13 cellular contexts compared by ENCODE assay signal in the genomic region with DNA sequence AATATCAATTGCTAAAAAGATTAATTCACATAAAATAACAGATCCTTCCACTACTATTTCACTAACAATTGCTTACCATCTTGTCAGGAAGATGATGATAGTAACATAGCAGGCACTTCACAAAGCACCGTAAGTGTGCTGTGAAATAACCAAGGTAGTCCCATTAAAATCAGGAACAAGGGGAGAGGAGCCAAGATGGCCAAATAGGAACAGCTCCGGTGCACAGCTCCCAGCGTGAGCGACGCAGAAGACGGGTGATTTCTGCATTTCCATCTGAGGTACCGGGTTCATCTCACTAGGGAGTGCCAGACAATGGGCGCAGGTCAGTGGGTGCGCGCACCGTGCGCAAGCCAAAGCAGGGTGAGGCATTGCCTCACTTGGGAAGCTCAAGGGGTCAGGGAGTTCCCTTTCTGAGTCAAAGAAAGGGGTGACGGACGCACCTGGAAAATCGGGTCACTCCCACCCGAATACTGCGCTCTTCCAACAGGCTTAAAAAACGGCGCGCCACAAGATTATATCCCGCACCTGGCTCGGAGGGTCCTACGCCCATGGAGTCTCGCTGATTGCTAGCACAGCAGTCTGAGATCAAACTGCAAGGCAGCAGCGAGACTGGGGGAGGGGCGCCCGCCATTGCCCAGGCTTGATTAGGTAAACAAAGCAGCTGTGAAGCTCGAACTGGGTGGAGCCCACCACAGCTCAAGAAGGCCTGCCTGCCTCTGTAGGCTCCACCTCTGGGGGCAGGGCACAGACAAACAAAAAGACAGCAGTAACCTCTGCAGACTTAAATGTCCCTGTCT. TPM values are rescaled to one million over a fixed set of nuclear protein-coding genes. Genes with fewer than 3 reads are reported as not detected.
DNase-seq lines count a peak whose midpoint lies in the region; ATAC-seq, FAIRE-seq and TF ChIP-seq lines count a peak whose summit lies in the region.
"Not testable (repeated sequence)": the region's sequence is repeated elsewhere in the genome, so short reads cannot be mapped to it uniquely, and the experiment has no call there.
"Had no signal": no experiment of that assay in that cellular context is flagged by ENCODE, and none has a peak within 500 bp of the region (broad histone marks: within the 10 kb centered on the region; RNA-seq: fewer than 3 reads in every experiment).

No MANE protein-coding gene starts in this region.

- H3K4me3 Mint-ChIP-seq in chondrocyte (ENCODE audit: unreplicated experiment) (peak overlapping the region; percentile 66), progenitor cell of endocrine pancreas (ENCODE audit: low read depth) (peak overlapping the region; percentile 82)

- not testable (repeated sequence) for TF ChIP-seq CTCF in chondrocyte (IDR thresholded peaks at IDR 0.05); cardiac muscle cell (IDR thresholded peaks at IDR 0.05; ENCODE audit: low read depth, low read length); HepG2 (CRISPR knock-in tag; IDR thresholded peaks at IDR 0.05); progenitor cell of endocrine pancreas (IDR thresholded peaks at IDR 0.05; ENCODE audit: unreplicated experiment)

- not testable (repeated sequence) for FAIRE-seq in HepG2 (lab: Jason Lieb, UNC)

- not testable (repeated sequence) for H3K36me3 Mint-ChIP-seq in chondrocyte (ENCODE audit: low read depth); progenitor cell of endocrine pancreas (ENCODE audit: insufficient read depth)

- BruUV-seq in HepG2 (replicated peaks; lab: Mats Ljungman, UMichigan) = not testable (repeated sequence)

- not testable (repeated sequence) for H3K27ac ChIP-seq in cardiac muscle cell; HepG2 (ENCODE audit: extremely low read length, insufficient read depth, low read length)

- not testable (repeated sequence) for H3K27me3 ChIP-seq in H7 (ENCODE audit: control insufficient read depth, insufficient read depth, low read length); cardiac muscle cell; HepG2 (ENCODE audit: control insufficient read depth in 1 of 2, insufficient read depth in 2 of 2, low read length in 2 of 2)

- not testable (repeated sequence) for H3K27ac Mint-ChIP-seq in chondrocyte (ENCODE audit: unreplicated experiment)
- peak overlapping the region; percentile 97 for H3K27ac Mint-ChIP-seq in progenitor cell of endocrine pancreas

- intact Hi-C loops in HepG2 (cut with micrococcal nuclease; ENCODE audit: unreplicated experiment) = not testable (repeated sequence)

- H3K36me3 ChIP-seq in H7 (replicated peaks; ENCODE audit: control insufficient read depth, insufficient read depth, low read length); cardiac muscle cell; HepG2 (replicated peaks in 1 of 2; ENCODE audit: control insufficient read depth in 1 of 2, insufficient read depth in 2 of 2, low read length in 2 of 2): not testable (repeated sequence)

- not testable (repeated sequence) for H4K20me1 ChIP-seq in HepG2 (ENCODE audit: insufficient read depth, low read length)

- not testable (repeated sequence) for DNase-seq in H7; chondrocyte (ENCODE audit: low spot score); cardiac muscle cell (ENCODE audit: low read depth in 1 of 2, low spot score in 1 of 2); HepG2 (ENCODE audit: low spot score); progenitor cell of endocrine pancreas (ENCODE audit: low spot score, unreplicated experiment)
- DNase-seq in NCI-H2029 treated with DMSO at 0.1 percent for 48 hours (lab: John Stamatoyannopoulos, UW) (peak; percentile 3), NCI-H748 treated with DMSO at 0.1 percent for 48 hours (lab: John Stamatoyannopoulos, UW) (peak; percentile 9)

- in situ Hi-C loops in HepG2 (cut with HindIII; ENCODE audit: extremely low pct_ligation_motif_present, low pct_unique_long_range_greater_than_20kb) = not testable (repeated sequence)

- H3K4me3 ChIP-seq in H7 (ENCODE audit: insufficient read depth, low read depth, low read length) (peak overlapping the region; percentile 34), cardiac muscle cell (peak overlapping the region; percentile 11)
- H3K4me3 ChIP-seq in HepG2 (replicated peaks in 1 of 3; ENCODE audit: insufficient read depth in 1 of 3, low read depth in 2 of 3, low read length in 3 of 3) = not testable (repeated sequence)

- not testable (repeated sequence) for TF ChIP-seq RAD21 in HepG2 (CRISPR knock-in tag; IDR thresholded peaks at IDR 0.05)

- not testable (repeated sequence) for H3K9ac ChIP-seq in HepG2 (ENCODE audit: insufficient read depth, low read depth, low read length)

- H3K4me1 ChIP-seq in cardiac muscle cell (ENCODE audit: low read depth); HepG2 (ENCODE audit: insufficient read depth, low read length): not testable (repeated sequence)

- POLR2A ChIA-PET in HepG2 (lab: Yijun Ruan, JAX) = not testable (repeated sequence)

- H2AFZ ChIP-seq in HepG2 (ENCODE audit: low read length) = not testable (repeated sequence)

- H3K9me3 Mint-ChIP-seq in chondrocyte (ENCODE audit: low read depth) = not testable (repeated sequence)
- H3K9me3 Mint-ChIP-seq in progenitor cell of endocrine pancreas (ENCODE audit: low read depth) = peaks cover 12% of the 10 kb centered on the region

- 68% methylated on average over 19 of the region's 28 CpGs for WGBS in HepG2 (ENCODE audit: low lambda C conversion rate)

- not testable (repeated sequence) for TF ChIP-seq POLR2A in HepG2 (IDR thresholded peaks at IDR 0.05; ENCODE audit: insufficient read depth in 1 of 2, low read depth in 2 of 2, low read length in 2 of 2)

- not testable (repeated sequence) for H3K79me2 ChIP-seq in HepG2 (ENCODE audit: insufficient read depth, low read length)

- not testable (repeated sequence) for ATAC-seq in HepG2

- not testable (repeated sequence) for H3K27me3 Mint-ChIP-seq in chondrocyte (ENCODE audit: low read depth); progenitor cell of endocrine pancreas

- TF ChIP-seq EP300 in HepG2 (IDR thresholded peaks at IDR 0.05; ENCODE audit: low read depth in 2 of 2, low read length in 2 of 2); HepG2 (CRISPR knock-in tag; IDR thresholded peaks at IDR 0.05; ENCODE audit: borderline replicate concordance): not testable (repeated sequence)

- not testable (repeated sequence) for H3K4me1 Mint-ChIP-seq in chondrocyte (ENCODE audit: low read depth); progenitor cell of endocrine pancreas (ENCODE audit: low read depth)

- H3K4me2 ChIP-seq in HepG2 (ENCODE audit: low read depth, low read length) = not testable (repeated sequence)

- CTCF ChIA-PET in HepG2 (lab: Yijun Ruan, JAX; ENCODE audit: low intra/inter-chr PET ratio, low total read pairs) = not testable (repeated sequence)

- not testable (repeated sequence) for H3K9me3 ChIP-seq in cardiac muscle cell (ENCODE audit: low read depth); HepG2 (ENCODE audit: low read length)

RNA-seq across cellular contexts. Expression of a gene that starts 22.3 kb away (rescaled TPM):
- not detected in 2 replicates for total RNA-seq in H7 (2014; rRNA removed; shearing (Covaris generic))
- total RNA-seq in chondrocyte (not detected in 3 replicates), cardiac muscle cell (0.09 and 0.14 TPM in 2 replicates), HepG2 (2016; rRNA removed; fragmentation: Illumina TruSeq; extraction: Trizol) (not detected in 2 replicates), progenitor cell of endocrine pancreas (0.24 TPM in 1 of 2 replicates, not detected in the other)
- polyA plus RNA-seq in cardiac muscle cell (not detected in 2 replicates), HepG2 (2011; rRNA removed) (not detected in 2 replicates)
- total RNA-seq in HepG2 (2016; cell fraction: cytosol; rRNA removed; fragmentation: Illumina TruSeq; extraction: Trizol; ENCODE audit: low read depth) = not detected in 2 replicates
- not detected in 2 replicates for total RNA-seq in HepG2 (2016; cell fraction: insoluble cytoplasmic fraction; rRNA removed; fragmentation: Illumina TruSeq; extraction: Trizol)
- not detected in 2 replicates for total RNA-seq in HepG2 (2016; cell fraction: membrane; rRNA removed; fragmentation: Illumina TruSeq; extraction: Trizol)
- total RNA-seq in HepG2 (2016; cell fraction: nucleus; rRNA removed; fragmentation: Illumina TruSeq; extraction: Trizol) = not detected in 2 replicates
- not detected in 2 replicates for polyA plus RNA-seq in HepG2 (2011; cell fraction: cytosol; rRNA removed)
- polyA plus RNA-seq in HepG2 (2011; cell fraction: nucleus; rRNA removed) = not detected in 2 replicates
- not detected in 2 replicates for polyA plus RNA-seq in HepG2 (2012)
- not detected in 2 replicates for polyA plus RNA-seq in HepG2 (2016; cell fraction: cytosol; fragmentation: Illumina TruSeq; extraction: Trizol; ENCODE audit: low read depth)
- polyA plus RNA-seq in HepG2 (2016; cell fraction: insoluble cytoplasmic fraction; fragmentation: Illumina TruSeq; extraction: Trizol; ENCODE audit: low read depth) = not detected in 2 replicates
- polyA plus RNA-seq in HepG2 (2016; cell fraction: membrane; fragmentation: Illumina TruSeq; extraction: Trizol; ENCODE audit: low read depth) = not detected in 2 replicates
- not detected in 2 replicates for polyA plus RNA-seq in HepG2 (2016; cell fraction: nucleus; fragmentation: Illumina TruSeq; extraction: Trizol; ENCODE audit: insufficient read depth, low read depth)
- polyA minus RNA-seq in HepG2 (2011; rRNA and poly(A)+ RNA removed; ENCODE audit: low replicate concordance) = not detected in 2 replicates
- not detected in 2 replicates for polyA minus RNA-seq in HepG2 (2011; cell fraction: cytosol; rRNA and poly(A)+ RNA removed)
- not detected in 2 replicates for polyA minus RNA-seq in HepG2 (2011; cell fraction: nucleus; rRNA and poly(A)+ RNA removed)
- total RNA-seq: CD8-positive, alpha-beta T cell; G401; H4; HFFc6; M059J; SJSA1 had no signal

RNA-seq across cellular contexts. Expression of a gene that starts 42.4 kb away (rescaled TPM):
- total RNA-seq in H7 (2014; rRNA removed; shearing (Covaris generic)) = 3.6 and 6.2 TPM in 2 replicates
- 15.4 to 19.8 TPM (median 17.1 TPM) in 3 replicates for total RNA-seq in chondrocyte
- 2.2 and 4.3 TPM in 2 replicates for total RNA-seq in cardiac muscle cell
- polyA plus RNA-seq in cardiac muscle cell = 3.6 and 4.4 TPM in 2 replicates
- 9.6 and 15.5 TPM in 2 replicates for total RNA-seq in HepG2 (2016; rRNA removed; fragmentation: Illumina TruSeq; extraction: Trizol)
- 1.2 and 1.4 TPM in 2 replicates for total RNA-seq in HepG2 (2016; cell fraction: cytosol; rRNA removed; fragmentation: Illumina TruSeq; extraction: Trizol; ENCODE audit: low read depth)
- total RNA-seq in HepG2 (2016; cell fraction: insoluble cytoplasmic fraction; rRNA removed; fragmentation: Illumina TruSeq; extraction: Trizol) = 8.8 and 16.0 TPM in 2 replicates
- 3.0 TPM in 2 replicates for total RNA-seq in HepG2 (2016; cell fraction: membrane; rRNA removed; fragmentation: Illumina TruSeq; extraction: Trizol)
- total RNA-seq in HepG2 (2016; cell fraction: nucleus; rRNA removed; fragmentation: Illumina TruSeq; extraction: Trizol) = 13.1 and 16.6 TPM in 2 replicates
- polyA plus RNA-seq in HepG2 (2011; rRNA removed) = 4.3 and 5.0 TPM in 2 replicates
- polyA plus RNA-seq in HepG2 (2011; cell fraction: cytosol; rRNA removed) = 1.9 and 4.0 TPM in 2 replicates
- 4.5 and 4.9 TPM in 2 replicates for polyA plus RNA-seq in HepG2 (2011; cell fraction: nucleus; rRNA removed)
- 4.7 and 5.3 TPM in 2 replicates for polyA plus RNA-seq in HepG2 (2012)
- polyA plus RNA-seq in HepG2 (2016; cell fraction: cytosol; fragmentation: Illumina TruSeq; extraction: Trizol; ENCODE audit: low read depth) = 0.44 and 0.78 TPM in 2 replicates
- polyA plus RNA-seq in HepG2 (2016; cell fraction: insoluble cytoplasmic fraction; fragmentation: Illumina TruSeq; extraction: Trizol; ENCODE audit: low read depth) = 9.4 and 10.3 TPM in 2 replicates
- 1.0 and 1.4 TPM in 2 replicates for polyA plus RNA-seq in HepG2 (2016; cell fraction: membrane; fragmentation: Illumina TruSeq; extraction: Trizol; ENCODE audit: low read depth)
- 9.3 and 9.5 TPM in 2 replicates for polyA plus RNA-seq in HepG2 (2016; cell fraction: nucleus; fragmentation: Illumina TruSeq; extraction: Trizol; ENCODE audit: insufficient read depth, low read depth)
- 6.3 and 15.3 TPM in 2 replicates for polyA minus RNA-seq in HepG2 (2011; rRNA and poly(A)+ RNA removed; ENCODE audit: low replicate concordance)
- polyA minus RNA-seq in HepG2 (2011; cell fraction: cytosol; rRNA and poly(A)+ RNA removed) = 4.4 and 5.3 TPM in 2 replicates
- polyA minus RNA-seq in HepG2 (2011; cell fraction: nucleus; rRNA and poly(A)+ RNA removed) = 49.4 and 51.1 TPM in 2 replicates
- 16.8 and 17.7 TPM in 2 replicates for total RNA-seq in progenitor cell of endocrine pancreas
